1 cellular context compared by ENCODE assay signal in the genomic region with DNA sequence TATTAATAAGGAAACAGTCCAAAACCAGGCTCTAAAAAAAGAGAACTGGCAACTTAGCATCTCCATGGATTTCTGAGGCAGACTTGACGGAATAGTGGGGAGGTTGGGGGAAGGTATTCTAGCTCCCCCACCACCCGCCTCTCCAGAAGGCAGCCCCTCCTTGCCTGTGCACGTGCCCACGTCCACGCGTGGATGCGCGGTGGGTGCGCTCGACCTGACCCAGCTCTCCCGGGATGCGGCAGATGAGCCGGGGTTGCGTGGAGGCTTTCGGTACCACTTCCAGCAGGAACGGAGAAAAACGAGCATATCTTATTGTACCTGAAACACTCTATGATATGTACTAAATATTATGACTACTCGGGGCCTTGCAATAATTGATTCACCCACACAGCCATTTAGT.
TF ChIP-seq lines count a peak whose summit lies in the region.

No MANE protein-coding gene starts in this region.

TF ChIP-seq in A549, 52 proteins besides CTCF, POLR2A, EP300 and RAD21 (continued from another document):
- TF ChIP-seq FOSB (CRISPR knock-in tag; IDR thresholded peaks at IDR 0.05) (no peak), NFE2L2 (conservative IDR thresholded peaks at IDR 0.05; ENCODE audit: low read length) (no peak), HOXA7 (CRISPR knock-in tag; IDR thresholded peaks at IDR 0.05) (no peak)
